ENCODE assay signal across 6 cellular contexts in genomic region chr16:30205541-30206282, GRCh38. TPM values are rescaled to one million over a fixed set of nuclear protein-coding genes. Genes with fewer than 3 reads are reported as not detected.
A peak's percentile ranks its signal among the peaks of the same experiment; 100 is the strongest.
DNase-seq lines count a peak whose midpoint lies in the region; TF ChIP-seq lines count a peak whose summit lies in the region.
"Not testable (repeated sequence)": the region's sequence is repeated elsewhere in the genome, so short reads cannot be mapped to it uniquely, and the experiment has no call there.

No MANE protein-coding gene starts in this region.

- H2BK5ac ChIP-seq in mesenchymal stem cell (ENCODE audit: low read depth, low read length, poor library complexity, severe bottlenecking), result not testable (repeated sequence)

- not testable (repeated sequence) for TF ChIP-seq CTCF in AG10803 (conservative IDR thresholded peaks at IDR 0.05; ENCODE audit: low read length); fibroblast of lung (conservative IDR thresholded peaks at IDR 0.05 in 1 of 2, IDR thresholded peaks at IDR 0.05 in 1 of 2; ENCODE audit: low read depth in 1 of 2, low read length in 2 of 2)

- H2AK5ac ChIP-seq in mesenchymal stem cell (ENCODE audit: low read length, severe bottlenecking), result not testable (repeated sequence)

- not testable (repeated sequence) for H3K36me3 Mint-ChIP-seq in activated naive CD4-positive, alpha-beta T cell treated with anti-CD3 and anti-CD28 coated beads, Interleukin-2, amount 10 ng/mL, durations not matched to agents 7 days and 5 days

- H2AFZ ChIP-seq in fibroblast of lung (ENCODE audit: low read length), result not testable (repeated sequence)
- peak overlapping the region; percentile 42 for H2AFZ ChIP-seq in mesenchymal stem cell (ENCODE audit: low read depth, low read length)

- H3K18ac ChIP-seq in mesenchymal stem cell (ENCODE audit: low read depth in 1 of 2, low read length in 2 of 2), result not testable (repeated sequence)

- H4K8ac ChIP-seq in mesenchymal stem cell (ENCODE audit: low read length), result not testable (repeated sequence)

- H3K4me1 ChIP-seq in fibroblast of lung (ENCODE audit: control insufficient read depth, extremely low read depth, insufficient read depth, low read length); mesenchymal stem cell (ENCODE audit: control insufficient read depth, insufficient read depth, low read depth, low read length); skeletal muscle satellite cell (ENCODE audit: control insufficient read depth, insufficient read depth, low read length): not testable (repeated sequence)

- H2BK12ac ChIP-seq in mesenchymal stem cell (ENCODE audit: low read length in 2 of 2), result not testable (repeated sequence)

- H3K4me2 ChIP-seq in fibroblast of lung (ENCODE audit: extremely low read depth, insufficient read depth, low read length), result peak overlapping the region; percentile 64
- peak overlapping the region; percentile 78 for H3K4me2 ChIP-seq in mesenchymal stem cell (ENCODE audit: low read length, poor library complexity, severe bottlenecking)
- H3K4me2 ChIP-seq in skeletal muscle satellite cell (ENCODE audit: low read length), result peak overlapping the region; percentile 76

- H3K27me3 Mint-ChIP-seq in activated naive CD4-positive, alpha-beta T cell treated with anti-CD3 and anti-CD28 coated beads, Interleukin-2, amount 10 ng/mL, durations not matched to agents 7 days and 5 days, result not testable (repeated sequence)

- no CpG with 5 or more reads among the region's 56 CpGs for WGBS in mesenchymal stem cell

- not testable (repeated sequence) for H3K27me3 ChIP-seq in fibroblast of lung (ENCODE audit: control insufficient read depth, insufficient read depth, low read length); mesenchymal stem cell (ENCODE audit: control insufficient read depth in 1 of 2, insufficient read depth in 1 of 2, low read length in 2 of 2); skeletal muscle satellite cell (ENCODE audit: control insufficient read depth, insufficient read depth, low read length)

- not testable (repeated sequence) for DNase-seq in AG10803 (ENCODE audit: low read depth); SK-N-MC (ENCODE audit: low read depth, low spot score); fibroblast of lung (ENCODE audit: low read depth in 2 of 2); mesenchymal stem cell
- peak; percentile 29 for DNase-seq in activated naive CD4-positive, alpha-beta T cell treated with anti-CD3 and anti-CD28 coated beads, Interleukin-2, amount 10 ng/mL, durations not matched to agents 7 days and 5 days

- H3K14ac ChIP-seq in mesenchymal stem cell (ENCODE audit: low read length in 2 of 2), result not testable (repeated sequence)

- not testable (repeated sequence) for H3K4ac ChIP-seq in mesenchymal stem cell (ENCODE audit: low read depth in 1 of 2, low read length in 2 of 2)

- not testable (repeated sequence) for H3K9me3 ChIP-seq in SK-N-MC (ENCODE audit: low read depth, low read length); fibroblast of lung (ENCODE audit: control insufficient read depth, insufficient read depth, low read depth, low read length); mesenchymal stem cell (ENCODE audit: control insufficient read depth, low read length); skeletal muscle satellite cell (replicated peaks; ENCODE audit: low read length)

- H3K9ac ChIP-seq in SK-N-MC (ENCODE audit: insufficient read length); fibroblast of lung (ENCODE audit: insufficient read depth, low read length); mesenchymal stem cell (ENCODE audit: low read length); skeletal muscle satellite cell (ENCODE audit: low read depth, low read length): not testable (repeated sequence)

- not testable (repeated sequence) for H3K23ac ChIP-seq in mesenchymal stem cell (ENCODE audit: low read length in 2 of 2)

- not testable (repeated sequence) for H4K91ac ChIP-seq in mesenchymal stem cell (ENCODE audit: low read length)

- H3K9me3 Mint-ChIP-seq in activated naive CD4-positive, alpha-beta T cell treated with anti-CD3 and anti-CD28 coated beads, Interleukin-2, amount 10 ng/mL, durations not matched to agents 7 days and 5 days, result not testable (repeated sequence)

- CTCF ChIA-PET in activated naive CD4-positive, alpha-beta T cell treated with anti-CD3 and anti-CD28 coated beads, Interleukin-2, amount 10 ng/mL, durations not matched to agents 7 days and 5 days (lab: Charles Lee), result not testable (repeated sequence)

- not testable (repeated sequence) for H3K27ac Mint-ChIP-seq in activated naive CD4-positive, alpha-beta T cell treated with anti-CD3 and anti-CD28 coated beads, Interleukin-2, amount 10 ng/mL, durations not matched to agents 7 days and 5 days

- not testable (repeated sequence) for H3K27ac ChIP-seq in SK-N-MC; fibroblast of lung (ENCODE audit: insufficient read depth, low read length); mesenchymal stem cell (ENCODE audit: low read length, poor library complexity, severe bottlenecking)

- not testable (repeated sequence) for H3K79me1 ChIP-seq in mesenchymal stem cell (replicated peaks; ENCODE audit: low read length, poor library complexity, severe bottlenecking)

- H3K4me3 ChIP-seq in AG10803 (ENCODE audit: low read length) (peak overlapping the region; percentile 46), SK-N-MC (peak overlapping the region; percentile 57), fibroblast of lung (replicated peaks in 1 of 4; ENCODE audit: control extremely low read depth in 1 of 4, insufficient read depth in 1 of 4, low read depth in 3 of 4, low read length in 4 of 4) (peak overlapping the region in 3 of 4 experiments; percentile 21 to 55 (median 39)), mesenchymal stem cell (ENCODE audit: insufficient read depth in 1 of 2, low read depth in 1 of 2, low read length in 2 of 2) (peak overlapping the region; percentile 62 to 71), skeletal muscle satellite cell (ENCODE audit: low read length) (peak overlapping the region; percentile 63)

- not testable (repeated sequence) for H2BK120ac ChIP-seq in mesenchymal stem cell (ENCODE audit: low read depth, low read length)

- not testable (repeated sequence) for H3K79me2 ChIP-seq in fibroblast of lung (ENCODE audit: control insufficient read depth, insufficient read depth, low read length)

- H3K4me3 Mint-ChIP-seq in activated naive CD4-positive, alpha-beta T cell treated with anti-CD3 and anti-CD28 coated beads, Interleukin-2, amount 10 ng/mL, durations not matched to agents 7 days and 5 days, result not testable (repeated sequence)

- H4K20me1 ChIP-seq in fibroblast of lung (ENCODE audit: control insufficient read depth, extremely low read depth, insufficient read depth, low read length), result not testable (repeated sequence)

- H3K36me3 ChIP-seq in SK-N-MC (ENCODE audit: insufficient read depth, low read length); fibroblast of lung (ENCODE audit: control insufficient read depth, insufficient read depth, low read length); mesenchymal stem cell (ENCODE audit: control insufficient read depth in 1 of 2, insufficient read depth in 2 of 2, low read depth in 1 of 2, low read length in 2 of 2); skeletal muscle satellite cell (ENCODE audit: insufficient read depth, low read length): not testable (repeated sequence)

- not testable (repeated sequence) for H3K4me1 Mint-ChIP-seq in activated naive CD4-positive, alpha-beta T cell treated with anti-CD3 and anti-CD28 coated beads, Interleukin-2, amount 10 ng/mL, durations not matched to agents 7 days and 5 days

- H2BK15ac ChIP-seq in mesenchymal stem cell (ENCODE audit: low read depth, poor library complexity, severe bottlenecking), result not testable (repeated sequence)

RNA-seq across cellular contexts. Expression of gene SULT1A3, which starts 6.7 kb away (rescaled TPM):
- 2.1 and 2.8 TPM in 2 replicates for total RNA-seq in fibroblast of lung
- polyA plus RNA-seq in fibroblast of lung, result 3.1 and 4.1 TPM in 2 replicates
- 4.3 and 6.0 TPM in 2 replicates for polyA plus RNA-seq in fibroblast of lung (2012)
- 1.3 and 2.3 TPM in 2 replicates for polyA minus RNA-seq in fibroblast of lung (ENCODE audit: low replicate concordance)
- 8.7 TPM for polyA plus RNA-seq in mesenchymal stem cell (2013, experiment 1 of 2)
- polyA plus RNA-seq in mesenchymal stem cell (2013, experiment 2 of 2), result 8.5 TPM
- 4.6 and 6.6 TPM in 2 replicates for total RNA-seq in skeletal muscle satellite cell (2012; rRNA removed)

RNA-seq across cellular contexts. Expression of gene SLX1A, which starts 12.0 kb away (rescaled TPM):
- total RNA-seq in fibroblast of lung, result 18.2 and 19.2 TPM in 2 replicates
- polyA plus RNA-seq in fibroblast of lung, result 3.9 and 11.5 TPM in 2 replicates
- 9.1 and 37.8 TPM in 2 replicates for polyA plus RNA-seq in fibroblast of lung (2012)
- polyA minus RNA-seq in fibroblast of lung (ENCODE audit: low replicate concordance), result 1.7 and 18.4 TPM in 2 replicates
- polyA plus RNA-seq in mesenchymal stem cell (2013, experiment 1 of 2), result 12.8 TPM
- polyA plus RNA-seq in mesenchymal stem cell (2013, experiment 2 of 2), result 11.0 TPM
- total RNA-seq in skeletal muscle satellite cell (2012; rRNA removed), result 18.5 and 27.1 TPM in 2 replicates

RNA-seq across cellular contexts. Expression of gene BOLA2B, which starts 12.2 kb away (rescaled TPM):
- total RNA-seq in fibroblast of lung, result 12.6 and 18.0 TPM in 2 replicates
- 47.4 and 79.2 TPM in 2 replicates for polyA plus RNA-seq in fibroblast of lung
- 152 and 208 TPM in 2 replicates for polyA plus RNA-seq in fibroblast of lung (2012)
- polyA minus RNA-seq in fibroblast of lung (ENCODE audit: low replicate concordance), result 22.9 and 24.1 TPM in 2 replicates
- polyA plus RNA-seq in mesenchymal stem cell (2013, experiment 1 of 2), result 347 TPM
- 331 TPM for polyA plus RNA-seq in mesenchymal stem cell (2013, experiment 2 of 2)
- total RNA-seq in skeletal muscle satellite cell (2012; rRNA removed), result 447 and 488 TPM in 2 replicates

RNA-seq across cellular contexts. Expression of gene CORO1A, which starts 22.3 kb away (rescaled TPM):
- 0.17 and 0.26 TPM in 2 replicates for total RNA-seq in fibroblast of lung
- polyA plus RNA-seq in fibroblast of lung, result 0.85 and 2.6 TPM in 2 replicates
- 1.6 and 4.5 TPM in 2 replicates for polyA plus RNA-seq in fibroblast of lung (2012)
- polyA minus RNA-seq in fibroblast of lung (ENCODE audit: low replicate concordance), result 0.75 and 11.3 TPM in 2 replicates
- 1.0 TPM for polyA plus RNA-seq in mesenchymal stem cell (2013, experiment 1 of 2)
- 0.79 TPM for polyA plus RNA-seq in mesenchymal stem cell (2013, experiment 2 of 2)
- total RNA-seq in skeletal muscle satellite cell (2012; rRNA removed), result 3.3 and 4.4 TPM in 2 replicates

RNA-seq across cellular contexts. Expression of gene NPIPB13, which starts 42.6 kb away (rescaled TPM):
- 1.3 and 3.0 TPM in 2 replicates for total RNA-seq in fibroblast of lung
- polyA plus RNA-seq in fibroblast of lung, result 0.33 and 0.62 TPM in 2 replicates
- 0.21 and 0.45 TPM in 2 replicates for polyA plus RNA-seq in fibroblast of lung (2012)
- polyA minus RNA-seq in fibroblast of lung (ENCODE audit: low replicate concordance), result 1.4 and 4.7 TPM in 2 replicates
- polyA plus RNA-seq in mesenchymal stem cell (2013, experiment 1 of 2), result 1.1 TPM
- 0.89 TPM for polyA plus RNA-seq in mesenchymal stem cell (2013, experiment 2 of 2)
- total RNA-seq in skeletal muscle satellite cell (2012; rRNA removed), result 4.3 and 5.2 TPM in 2 replicates
